Comparison of ENCODE assay signal across 8 cellular contexts in the genomic region with DNA sequence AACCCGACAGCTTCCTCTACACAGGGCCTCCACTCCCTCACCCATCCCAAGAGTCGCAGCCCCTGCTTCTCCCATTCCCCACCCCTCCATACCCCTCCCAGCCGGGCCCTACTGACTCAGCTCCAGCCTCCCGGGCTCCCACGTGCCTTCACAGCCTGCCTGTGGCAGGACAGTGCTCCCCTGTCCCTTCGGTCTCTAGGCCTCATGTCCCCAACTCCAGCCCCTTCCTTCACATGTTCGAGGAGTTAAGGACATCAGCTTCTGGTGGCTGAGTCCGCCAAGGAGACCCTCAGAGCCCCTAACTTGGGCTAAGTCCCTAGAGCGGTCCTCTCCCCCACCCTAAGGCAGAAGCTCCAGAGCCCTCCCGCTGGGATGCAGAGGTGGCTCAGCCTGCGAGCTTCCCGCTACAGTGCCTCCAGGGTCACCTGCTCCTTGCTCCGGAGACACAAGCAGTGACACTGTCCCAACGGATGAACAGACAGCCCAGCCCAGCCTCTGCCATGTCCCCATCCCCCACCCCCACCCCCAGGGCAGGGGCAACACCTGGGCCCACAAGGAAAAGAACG. TPM values are rescaled to one million over a fixed set of nuclear protein-coding genes. Genes with fewer than 3 reads are reported as not detected.
DNase-seq lines count a peak whose midpoint lies in the region; ATAC-seq and TF ChIP-seq lines count a peak whose summit lies in the region.
"Had no signal": no experiment of that assay in that cellular context is flagged by ENCODE, and none has a peak within 500 bp of the region (broad histone marks: within the 10 kb centered on the region; RNA-seq: fewer than 3 reads in every experiment).

No MANE protein-coding gene starts in this region.

- ATAC-seq in GM21825 (IDR thresholded peaks at IDR 0.05; ENCODE audit: unreplicated experiment) (no peak), HG03280 (IDR thresholded peaks at IDR 0.05; ENCODE audit: unreplicated experiment) (no peak), HG02759 (IDR thresholded peaks at IDR 0.05; ENCODE audit: unreplicated experiment) (no peak)

- peaks cover 26% of the 10 kb centered on the region for H3K4me1 ChIP-seq in iPS-20b (ENCODE audit: insufficient read depth, low read length)
- peaks cover 75 to 94% (median 91%) of the 10 kb centered on the region in 4 donors for H3K4me1 ChIP-seq in stomach

- no peaks in the 10 kb centered on the region for H3K36me3 Mint-ChIP-seq in activated naive CD8-positive, alpha-beta T cell treated with anti-CD3 and anti-CD28 coated beads for 36 hours

- no peak for TF ChIP-seq EP300 in stomach (IDR thresholded peaks at IDR 0.05)

- TF ChIP-seq CTCF in HFF-Myc (IDR thresholded peaks at IDR 0.05; ENCODE audit: low read depth, low read length, missing control alignments) (no peak), stomach (IDR thresholded peaks at IDR 0.05) (no peak)

- H3K4me1 Mint-ChIP-seq in activated naive CD8-positive, alpha-beta T cell treated with anti-CD3 and anti-CD28 coated beads for 36 hours: peaks cover 50% of the 10 kb centered on the region

- H3K4me3 ChIP-seq in HFF-Myc (replicated peaks; ENCODE audit: low read depth, low read length): peak overlapping the region; percentile 46
- peak overlapping the region; percentile 64; the same call in 1 of the 2 replicates for H3K4me3 ChIP-seq in iPS-20b (ENCODE audit: low read length)
- H3K4me3 ChIP-seq in stomach: peak overlapping the region; percentile 60 to 69 (median 66)

- H3K4me3 Mint-ChIP-seq in activated naive CD8-positive, alpha-beta T cell treated with anti-CD3 and anti-CD28 coated beads for 36 hours: peak overlapping the region; percentile 45

- TF ChIP-seq POLR2A in stomach (IDR thresholded peaks at IDR 0.05): no peak

- H3K27me3 ChIP-seq in iPS-20b (ENCODE audit: insufficient read depth, low read length) (peaks cover 85% of the 10 kb centered on the region), stomach (peaks cover 0 to 49% (median 21%) of the 10 kb centered on the region in 3 donors)

- no peak overlapping the region for H3K27ac ChIP-seq in iPS-20b (ENCODE audit: low read length)
- peak overlapping the region; percentile 4 to 93 (median 89) for H3K27ac ChIP-seq in stomach

- peaks cover 49% of the 10 kb centered on the region for H3K27me3 Mint-ChIP-seq in activated naive CD8-positive, alpha-beta T cell treated with anti-CD3 and anti-CD28 coated beads for 36 hours

- intact Hi-C loops in stomach (cut with DNase I; ENCODE audit: low total_unique reads): loop anchor here (10.0 kb wide), 1 partner anchor 57 kb away; no protein-coding TSS in a partner anchor

- H3K36me3 ChIP-seq in iPS-20b (ENCODE audit: insufficient read depth, low read depth, low read length) (no peaks in the 10 kb centered on the region), stomach (no peaks in the 10 kb centered on the region)

- H3K9ac ChIP-seq in iPS-20b (ENCODE audit: low read depth, low read length): no peak overlapping the region

- H3K9me3 ChIP-seq in iPS-20b (ENCODE audit: insufficient read depth, low read depth, low read length) (no peaks in the 10 kb centered on the region), stomach (no peaks in the 10 kb centered on the region)

- no peaks in the 10 kb centered on the region for H3K9me3 Mint-ChIP-seq in activated naive CD8-positive, alpha-beta T cell treated with anti-CD3 and anti-CD28 coated beads for 36 hours

- DNase-seq in HFF-Myc (ENCODE audit: extremely low read depth, low read depth) (no peak), stomach (no peak)
- no peak for DNase-seq in activated naive CD8-positive, alpha-beta T cell treated with anti-CD3 and anti-CD28 coated beads for 36 hours

- WGBS in stomach, 5 donors: 6 to 15% (median 11%) methylated on average over 14 to 15 of the region's 15 CpGs

- no peak overlapping the region for H3K27ac Mint-ChIP-seq in activated naive CD8-positive, alpha-beta T cell treated with anti-CD3 and anti-CD28 coated beads for 36 hours

RNA-seq across cellular contexts. Expression of gene SMARCD3, which starts 0.8 kb away (rescaled TPM):
- total RNA-seq in activated naive CD8-positive, alpha-beta T cell treated with anti-CD3 and anti-CD28 coated beads for 36 hours: 1 to 10 TPM; 4.1 to 4.3 TPM
- 100 to 1,000 TPM in 1 of 5 donors, 10 to 100 TPM in 4; 11.6 to 105 (median 22.5) TPM for total RNA-seq in stomach
- 10 to 100 TPM; 27.4 to 43.5 (median 38.6) TPM for polyA plus RNA-seq in stomach

RNA-seq across cellular contexts. Expression of gene CHPF2, which starts 15.4 kb away (rescaled TPM):
- 10 to 100 TPM; 24.5 to 25.1 TPM for total RNA-seq in activated naive CD8-positive, alpha-beta T cell treated with anti-CD3 and anti-CD28 coated beads for 36 hours
- 100 to 1,000 TPM in 1 of 5 donors, 10 to 100 TPM in 4; 12.8 to 100 (median 66.9) TPM for total RNA-seq in stomach
- 10 to 100 TPM in 2 of 3 donors, 1 to 10 TPM in 1; 5.8 to 15.5 (median 13.8) TPM for polyA plus RNA-seq in stomach

RNA-seq across cellular contexts. Expression of gene ABCF2, which starts 20.7 kb away (rescaled TPM):
- total RNA-seq in activated naive CD8-positive, alpha-beta T cell treated with anti-CD3 and anti-CD28 coated beads for 36 hours: 10 to 100 TPM; 85.2 to 87.5 TPM
- 10 to 100 TPM in 3 of 5 donors, 1 to 10 TPM in 2; 5.2 to 28.0 (median 13.4) TPM for total RNA-seq in stomach
- polyA plus RNA-seq in stomach: 10 to 100 TPM; 14.3 to 16.3 (median 16.1) TPM

RNA-seq across cellular contexts. Expression of gene H2BK1, which starts 37.4 kb away (rescaled TPM):
- total RNA-seq in activated naive CD8-positive, alpha-beta T cell treated with anti-CD3 and anti-CD28 coated beads for 36 hours: not detected
- not detected for total RNA-seq in stomach
- polyA plus RNA-seq in stomach: not detected
- total RNA-seq: lung microvascular endothelial cell had no signal
